Comparison of ENCODE assay signal across 1 cellular context in the genomic region with DNA sequence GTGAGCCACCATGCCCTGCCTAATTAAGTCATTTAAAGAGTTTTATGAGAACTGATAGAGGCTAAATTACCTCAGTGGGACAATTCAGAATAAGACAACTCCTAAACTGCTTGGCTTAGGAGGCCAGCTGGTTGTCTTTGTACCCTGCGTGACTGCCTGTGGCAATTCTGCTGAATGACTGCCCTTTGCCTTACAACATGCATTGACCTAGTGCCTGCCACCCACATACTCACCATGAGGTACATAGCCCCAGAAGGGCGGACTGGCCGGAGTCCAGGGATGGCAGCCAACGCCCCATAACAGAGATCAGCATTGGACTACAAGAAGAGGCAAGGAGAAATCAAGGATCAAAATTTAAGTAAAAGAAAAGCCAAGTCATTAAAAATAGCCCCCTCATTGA.
TF ChIP-seq lines count a peak whose summit lies in the region.

No MANE protein-coding gene starts in this region.

TF ChIP-seq in liver, 16 proteins besides CTCF, POLR2A, EP300 and RAD21 (continued from another document):
- TF ChIP-seq, protein P1, sequence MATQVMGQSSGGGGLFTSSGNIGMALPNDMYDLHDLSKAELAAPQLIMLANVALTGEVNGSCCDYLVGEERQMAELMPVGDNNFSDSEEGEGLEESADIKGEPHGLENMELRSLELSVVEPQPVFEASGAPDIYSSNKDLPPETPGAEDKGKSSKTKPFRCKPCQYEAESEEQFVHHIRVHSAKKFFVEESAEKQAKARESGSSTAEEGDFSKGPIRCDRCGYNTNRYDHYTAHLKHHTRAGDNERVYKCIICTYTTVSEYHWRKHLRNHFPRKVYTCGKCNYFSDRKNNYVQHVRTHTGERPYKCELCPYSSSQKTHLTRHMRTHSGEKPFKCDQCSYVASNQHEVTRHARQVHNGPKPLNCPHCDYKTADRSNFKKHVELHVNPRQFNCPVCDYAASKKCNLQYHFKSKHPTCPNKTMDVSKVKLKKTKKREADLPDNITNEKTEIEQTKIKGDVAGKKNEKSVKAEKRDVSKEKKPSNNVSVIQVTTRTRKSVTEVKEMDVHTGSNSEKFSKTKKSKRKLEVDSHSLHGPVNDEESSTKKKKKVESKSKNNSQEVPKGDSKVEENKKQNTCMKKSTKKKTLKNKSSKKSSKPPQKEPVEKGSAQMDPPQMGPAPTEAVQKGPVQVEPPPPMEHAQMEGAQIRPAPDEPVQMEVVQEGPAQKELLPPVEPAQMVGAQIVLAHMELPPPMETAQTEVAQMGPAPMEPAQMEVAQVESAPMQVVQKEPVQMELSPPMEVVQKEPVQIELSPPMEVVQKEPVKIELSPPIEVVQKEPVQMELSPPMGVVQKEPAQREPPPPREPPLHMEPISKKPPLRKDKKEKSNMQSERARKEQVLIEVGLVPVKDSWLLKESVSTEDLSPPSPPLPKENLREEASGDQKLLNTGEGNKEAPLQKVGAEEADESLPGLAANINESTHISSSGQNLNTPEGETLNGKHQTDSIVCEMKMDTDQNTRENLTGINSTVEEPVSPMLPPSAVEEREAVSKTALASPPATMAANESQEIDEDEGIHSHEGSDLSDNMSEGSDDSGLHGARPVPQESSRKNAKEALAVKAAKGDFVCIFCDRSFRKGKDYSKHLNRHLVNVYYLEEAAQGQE (IDR thresholded peaks at IDR 0.05), result peak; percentile 22
- TF ChIP-seq, protein P2, sequence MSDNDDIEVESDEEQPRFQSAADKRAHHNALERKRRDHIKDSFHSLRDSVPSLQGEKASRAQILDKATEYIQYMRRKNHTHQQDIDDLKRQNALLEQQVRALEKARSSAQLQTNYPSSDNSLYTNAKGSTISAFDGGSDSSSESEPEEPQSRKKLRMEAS (IDR thresholded peaks at IDR 0.05), result peak; percentile 62
- TF ChIP-seq NR2F2 (IDR thresholded peaks at IDR 0.05) (no peak), JUND (IDR thresholded peaks at IDR 0.05) (peak in 1 of 2 donors; percentile 51), HNF4A (conservative IDR thresholded peaks at IDR 0.05) (peak; percentile 67 to 88), EGR1 (IDR thresholded peaks at IDR 0.05; ENCODE audit: low read depth in 2 of 2) (peak in 1 of 2 donors; percentile 44), HNF4G (IDR thresholded peaks at IDR 0.05) (no peak), RXRA (IDR thresholded peaks at IDR 0.05) (peak; percentile 91 to 93), ATF3 (IDR thresholded peaks at IDR 0.05) (no peak), FOXA1 (IDR thresholded peaks at IDR 0.05) (peak; percentile 42), GABPA (IDR thresholded peaks at IDR 0.05 in 1 of 2, conservative IDR thresholded peaks at IDR 0.05 in 1 of 2) (no peak), YY1 (IDR thresholded peaks at IDR 0.05) (peak; percentile 44), FOXA2 (IDR thresholded peaks at IDR 0.05) (peak; percentile 35)
TF ChIP-seq in liver: peak in this region for 11.
